ENCODE assay signal across 11 cellular contexts in the genomic region with DNA sequence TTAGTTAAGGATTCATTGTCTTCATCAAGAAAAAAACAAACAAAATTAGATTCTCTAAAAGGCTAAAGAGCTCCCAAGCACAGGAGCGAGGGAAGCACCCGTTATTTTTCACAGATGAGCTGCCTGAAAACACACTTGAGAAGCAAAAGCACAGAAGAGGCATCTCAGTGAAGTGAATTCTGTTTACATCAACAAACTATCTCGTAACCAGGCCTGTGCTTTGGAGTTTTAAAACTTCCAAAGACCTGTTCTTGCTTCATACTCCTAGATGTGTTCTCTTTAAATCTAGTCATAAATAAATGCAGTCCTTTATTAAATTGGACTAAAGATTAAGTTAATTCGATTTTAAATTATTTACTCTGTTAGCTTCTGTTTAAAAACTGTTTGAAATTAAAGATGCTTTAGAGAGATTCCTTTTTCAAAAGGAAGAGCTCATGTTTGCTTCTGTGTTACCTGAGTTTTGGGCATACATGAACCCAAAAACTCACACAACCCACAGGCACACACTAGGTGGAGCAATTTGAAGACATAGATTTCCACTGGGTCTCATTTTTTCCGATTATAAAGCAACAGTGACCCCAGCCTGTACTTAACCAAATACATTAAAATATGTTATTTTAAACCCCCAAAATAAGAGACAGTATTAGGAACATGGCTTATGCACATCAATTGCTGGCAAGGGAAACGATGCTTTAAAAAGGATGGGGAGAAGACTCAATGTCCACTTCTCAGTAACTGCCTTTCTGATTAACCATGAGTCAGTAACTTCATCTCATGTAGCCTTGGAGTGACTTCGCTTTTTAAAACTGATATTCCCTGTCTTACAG.
A peak's percentile ranks its signal among the peaks of the same experiment; 100 is the strongest.
DNase-seq lines count a peak whose midpoint lies in the region; TF ChIP-seq lines count a peak whose summit lies in the region.
"Had no signal": no experiment of that assay in that cellular context is flagged by ENCODE, and none has a peak within 500 bp of the region (broad histone marks: within the 10 kb centered on the region; RNA-seq: fewer than 3 reads in every experiment).

No MANE protein-coding gene starts in this region.

- no peak overlapping the region for H2BK12ac ChIP-seq in H9 (ENCODE audit: insufficient read length, low read depth, low read length)

- H3K23ac ChIP-seq in H9 (ENCODE audit: insufficient read length, low read depth, low read length), result no peak overlapping the region

- peaks cover 15 to 19% of the 10 kb centered on the region in 2 experiments for H3K4me1 Mint-ChIP-seq in H9
- H3K4me1 Mint-ChIP-seq: activated CD8-positive, alpha-beta memory T cell treated with anti-CD3 and anti-CD28 coated beads, Interleukin-2, amount 10 ng/mL, durations not matched to agents 7 days and 5 days; stimulated activated naive B cell treated with anti-CD40 and anti-IgM and Interleukin-4, amounts not matched to agents 10 μg/mL and 1 μg/mL and 100 μg/mL, for 72 hours had no signal

- H3K9me3 Mint-ChIP-seq in H9, result no peaks in the 10 kb centered on the region

- H3K4ac ChIP-seq in H9 (ENCODE audit: low read depth, low read length), result no peak overlapping the region

- peak; percentile 39 for TF ChIP-seq CTCF in AG09319 (IDR thresholded peaks at IDR 0.05; ENCODE audit: low read depth, low read length)
- TF ChIP-seq CTCF in H9 (conservative IDR thresholded peaks at IDR 0.05), result peak; percentile 47
- peak; percentile 67 for TF ChIP-seq CTCF in SK-N-SH (IDR thresholded peaks at IDR 0.05)
- TF ChIP-seq CTCF in fibroblast of villous mesenchyme (IDR thresholded peaks at IDR 0.05; ENCODE audit: insufficient read depth, low read depth, low read length), result peak; percentile 55
- no peak for TF ChIP-seq CTCF in GM10266 (IDR thresholded peaks at IDR 0.05; ENCODE audit: control insufficient read depth, insufficient read depth, low read depth, missing control alignments)
- no peak for TF ChIP-seq CTCF in prostate gland (IDR thresholded peaks at IDR 0.05)

- DNase-seq in AG09319 (ENCODE audit: extremely low read depth, low read depth) (no peak), H9 (no peak), SK-N-SH (peak; percentile 49), fibroblast of villous mesenchyme (ENCODE audit: low read depth) (peak; percentile 53), 8988T (no peak), NCI-H510A treated with DMSO at 0.1 percent for 48 hours (lab: John Stamatoyannopoulos, UW) (no peak), GM10266 (ENCODE audit: extremely low spot score) (no peak), prostate gland (ENCODE audit: low spot score) (no peak)
- DNase-seq: activated CD8-positive, alpha-beta memory T cell treated with anti-CD3 and anti-CD28 coated beads, Interleukin-2, amount 10 ng/mL, durations not matched to agents 7 days and 5 days; stimulated activated naive B cell treated with anti-CD40 and anti-IgM and Interleukin-4, amounts not matched to agents 10 μg/mL and 1 μg/mL and 100 μg/mL, for 72 hours had no signal

- peak; percentile 74 for TF ChIP-seq RAD21 in SK-N-SH (IDR thresholded peaks at IDR 0.05; ENCODE audit: low read length)

- H3K79me2 ChIP-seq in H9 (ENCODE audit: insufficient read depth, low read length), result no peaks in the 10 kb centered on the region
- H3K79me2 ChIP-seq in SK-N-SH (ENCODE audit: insufficient read depth), result no peaks in the 10 kb centered on the region

- no peak overlapping the region for H2BK120ac ChIP-seq in H9 (ENCODE audit: low read depth, low read length, poor library complexity, severe bottlenecking)

- no peak overlapping the region for H2AK5ac ChIP-seq in H9 (ENCODE audit: insufficient read length, low read length)

- CTCF ChIA-PET in SK-N-SH (lab: Yijun Ruan, JAX), result interaction anchor here (0.7 to 3.3 kb wide), 16 partner anchors 9 to 705 kb away, joined by 3 to 22 read pairs (median 4); a partner anchor contains a TSS

- no peaks in the 10 kb centered on the region for H3K23me2 ChIP-seq in H9 (ENCODE audit: insufficient read length, low read depth, low read length, poor library complexity, severe bottlenecking)

- H2BK5ac ChIP-seq in H9 (ENCODE audit: insufficient read length, low read length), result no peak overlapping the region

- H3K14ac ChIP-seq in H9 (ENCODE audit: insufficient read depth, low read length), result no peak overlapping the region

- no peak overlapping the region for H3T11ph ChIP-seq in H9 (ENCODE audit: low read length)

- H3K27ac Mint-ChIP-seq in H9, result no peak overlapping the region
- H3K27ac Mint-ChIP-seq: activated CD8-positive, alpha-beta memory T cell treated with anti-CD3 and anti-CD28 coated beads, Interleukin-2, amount 10 ng/mL, durations not matched to agents 7 days and 5 days; stimulated activated naive B cell treated with anti-CD40 and anti-IgM and Interleukin-4, amounts not matched to agents 10 μg/mL and 1 μg/mL and 100 μg/mL, for 72 hours had no signal

- H3K36me3 Mint-ChIP-seq in H9 (ENCODE audit: insufficient read depth in 1 of 3, low read depth in 3 of 3), result peaks cover 0 to 2% (median 0%) of the 10 kb centered on the region in 3 experiments; a peak in 2 of 7 replicates

- H2BK15ac ChIP-seq in H9 (ENCODE audit: low read depth, low read length), result no peak overlapping the region

- H4K8ac ChIP-seq in H9 (replicated peaks; ENCODE audit: insufficient read length, low read depth, low read length), result no peak overlapping the region

- H4K20me1 ChIP-seq in H9 (ENCODE audit: control insufficient read depth, insufficient read depth, insufficient read length), result no peaks in the 10 kb centered on the region
- no peaks in the 10 kb centered on the region for H4K20me1 ChIP-seq in SK-N-SH (ENCODE audit: insufficient read depth)

- no peaks in the 10 kb centered on the region for H3K79me1 ChIP-seq in H9 (ENCODE audit: insufficient read depth, low read depth, low read length, poor library complexity, severe bottlenecking)

- no peak overlapping the region for H3K27ac ChIP-seq in H9 (ENCODE audit: insufficient read length, low read depth, low read length)
- peak overlapping the region; percentile 98 to 100 for H3K27ac ChIP-seq in SK-N-SH (ENCODE audit: low read depth in 2 of 2, low read length in 1 of 2)
- H3K27ac ChIP-seq in prostate gland, result no peak overlapping the region
- H3K27ac ChIP-seq: HL-60 had no signal

- no peak overlapping the region for H3K56ac ChIP-seq in H9 (ENCODE audit: insufficient read length, low read depth, low read length)

- POLR2A ChIA-PET in SK-N-SH (lab: Yijun Ruan, JAX), result no interaction called here

- H3F3A ChIP-seq in SK-N-SH (replicated peaks; ENCODE audit: insufficient read depth), result peaks cover 21% of the 10 kb centered on the region

- H3K9me2 ChIP-seq in SK-N-SH, result no peaks in the 10 kb centered on the region

- intact Hi-C loops in prostate gland (cut with DNase I), result no loop called here

- H3K4me1 ChIP-seq in H9 (ENCODE audit: insufficient read depth, low read length) (no peaks in the 10 kb centered on the region; the same call in 1 of the 2 replicates), SK-N-SH (ENCODE audit: control insufficient read depth in 1 of 2, insufficient read depth in 2 of 2, low read depth in 1 of 2, low read length in 1 of 2) (peaks cover 34 to 52% of the 10 kb centered on the region in 2 experiments), prostate gland (replicated peaks) (no peaks in the 10 kb centered on the region)

- H3K18ac ChIP-seq in H9 (ENCODE audit: insufficient read length, low read depth, low read length), result no peak overlapping the region

- no peak for TF ChIP-seq POLR2A in prostate gland (IDR thresholded peaks at IDR 0.05)

- H3K4me3 ChIP-seq in SK-N-SH (ENCODE audit: low read depth in 2 of 2, low read length in 1 of 2) (no peak overlapping the region), fibroblast of villous mesenchyme (ENCODE audit: low read depth, low read length) (peak overlapping the region; percentile 29), prostate gland (no peak overlapping the region)

- H3K4me3 Mint-ChIP-seq in H9, result no peak overlapping the region
- H3K4me3 Mint-ChIP-seq: activated CD8-positive, alpha-beta memory T cell treated with anti-CD3 and anti-CD28 coated beads, Interleukin-2, amount 10 ng/mL, durations not matched to agents 7 days and 5 days; stimulated activated naive B cell treated with anti-CD40 and anti-IgM and Interleukin-4, amounts not matched to agents 10 μg/mL and 1 μg/mL and 100 μg/mL, for 72 hours had no signal

- H3K9ac ChIP-seq in H9 (ENCODE audit: extremely low read depth, insufficient read length, low read length), result no peak overlapping the region
- peak overlapping the region; percentile 63 for H3K9ac ChIP-seq in SK-N-SH

- H3K36me3 ChIP-seq in SK-N-SH (replicated peaks in 1 of 2; ENCODE audit: control insufficient read depth in 1 of 2, insufficient read depth in 2 of 2, low read length in 1 of 2) (peaks cover 0 to 13% of the 10 kb centered on the region in 2 experiments), prostate gland (no peaks in the 10 kb centered on the region)

- H3K4me2 ChIP-seq in H9 (ENCODE audit: insufficient read depth, insufficient read length, low read length) (no peak overlapping the region), SK-N-SH (peak overlapping the region; percentile 62; the same call in 1 of the 2 replicates)

- no CpG with 5 or more reads among the region's 7 CpGs for WGBS in H9 (ENCODE audit: extremely low coverage, insufficient read length, low lambda C conversion rate)
- 37% methylated on average over 7 of the region's 7 CpGs for WGBS in SK-N-SH (ENCODE audit: low lambda C conversion rate)
- WGBS in prostate gland, result 70% methylated on average over 7 of the region's 7 CpGs

- H3K9me3 ChIP-seq in H9 (ENCODE audit: control insufficient read depth, low read depth, low read length) (no peaks in the 10 kb centered on the region), SK-N-SH (no peaks in the 10 kb centered on the region), prostate gland (no peaks in the 10 kb centered on the region)

- H4K91ac ChIP-seq in H9 (ENCODE audit: insufficient read length, low read depth, low read length), result no peak overlapping the region

- H2AFZ ChIP-seq in H9 (ENCODE audit: low read length) (no peak overlapping the region), SK-N-SH (ENCODE audit: low read depth) (no peak overlapping the region)

- no peak overlapping the region for H4K5ac ChIP-seq in H9 (ENCODE audit: insufficient read length, low read depth, low read length)

- TF ChIP-seq EP300 in SK-N-SH (IDR thresholded peaks at IDR 0.05; ENCODE audit: borderline replicate concordance in 1 of 2, low read depth in 1 of 2, low read length in 1 of 2), result no peak

- no peaks in the 10 kb centered on the region for H3K27me3 ChIP-seq in H9 (ENCODE audit: insufficient read depth, low read length)
- no peaks in the 10 kb centered on the region for H3K27me3 ChIP-seq in SK-N-SH (ENCODE audit: insufficient read depth)
- no peaks in the 10 kb centered on the region for H3K27me3 ChIP-seq in prostate gland (replicated peaks; ENCODE audit: insufficient read depth)

- H3K27me3 Mint-ChIP-seq in H9 (ENCODE audit: low read depth), result no peaks in the 10 kb centered on the region; the same call in 1 of the 2 replicates
- H3K27me3 Mint-ChIP-seq: activated CD8-positive, alpha-beta memory T cell treated with anti-CD3 and anti-CD28 coated beads, Interleukin-2, amount 10 ng/mL, durations not matched to agents 7 days and 5 days; stimulated activated naive B cell treated with anti-CD40 and anti-IgM and Interleukin-4, amounts not matched to agents 10 μg/mL and 1 μg/mL and 100 μg/mL, for 72 hours had no signal

- H2BK20ac ChIP-seq in H9 (ENCODE audit: low read depth, low read length, poor library complexity, severe bottlenecking), result no peak overlapping the region

TF ChIP-seq in SK-N-SH, 30 proteins besides CTCF, POLR2A, EP300 and RAD21 (continues in another document):
- 0 out of 2 replicates have a peak, but pooled peaks have one; percentile 24 for TF ChIP-seq NFIC (IDR thresholded peaks at IDR 0.05; ENCODE audit: borderline replicate concordance)

Comparison
In these comparisons a context has a peak if more than half of its experiments do, and no peak if none do; other contexts are left out.
1. DNase-seq: peak in SK-N-SH (single experiment) and fibroblast of villous mesenchyme (single experiment); none in AG09319 (single experiment), H9 (single experiment), 8988T (single experiment), NCI-H510A treated with DMSO at 0.1 percent for 48 hours (single experiment), GM10266 (single experiment) and prostate gland (single experiment).
2. CTCF ChIP-seq: peak in AG09319 (single experiment), H9 (single experiment), SK-N-SH (single experiment) and fibroblast of villous mesenchyme (single experiment); none in GM10266 (single experiment) and prostate gland (0 of 4).
3. H3K27ac ChIP-seq: peak in SK-N-SH (2 of 2); none in H9 (single experiment) and prostate gland (0 of 2).